ENCODE assay signal across 20 cellular contexts in the genomic region with DNA sequence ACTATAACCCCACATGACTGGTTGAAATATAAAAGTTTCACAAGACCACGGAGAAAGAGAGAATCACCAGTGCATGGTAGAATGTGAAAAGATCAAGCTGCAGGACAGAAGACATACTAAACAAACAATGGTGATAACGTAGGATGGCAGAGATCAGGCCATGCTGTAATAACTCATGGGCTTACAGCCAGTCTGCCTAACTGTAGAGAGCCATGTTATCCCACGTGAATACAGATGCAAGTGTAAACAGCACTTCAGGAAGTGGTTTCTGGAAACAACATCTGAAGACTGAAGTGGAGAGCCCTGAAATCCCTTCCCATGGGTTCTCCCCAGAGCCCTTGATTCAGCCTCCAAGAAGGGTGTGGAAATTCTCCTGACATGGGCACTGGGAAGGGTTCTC.
DNase-seq lines count a peak whose midpoint lies in the region; ATAC-seq and TF ChIP-seq lines count a peak whose summit lies in the region.
"Had no signal": no experiment of that assay in that cellular context is flagged by ENCODE, and none has a peak within 500 bp of the region (broad histone marks: within the 10 kb centered on the region; RNA-seq: fewer than 3 reads in every experiment).

No MANE protein-coding gene starts in this region.

- H3K27me3 ChIP-seq in IMR-90 (ENCODE audit: control insufficient read depth, insufficient read depth, low read length): no peaks in the 10 kb centered on the region
- H3K27me3 ChIP-seq: BLaER1, SJSA1 had no signal

- H3K56ac ChIP-seq in IMR-90 (ENCODE audit: extremely low read depth, insufficient read depth, low read length): no peak overlapping the region

- H2BK15ac ChIP-seq in IMR-90 (ENCODE audit: low read depth, low read length): no peak overlapping the region

- H3K9ac ChIP-seq in IMR-90 (ENCODE audit: low read depth, low read length): no peak overlapping the region
- H3K9ac ChIP-seq: BLaER1 had no signal

- POLR2A ChIA-PET in IMR-90 (lab: Charles Lee; ENCODE audit: unreplicated experiment): no interaction called here

- H3K4me3 ChIP-seq in IMR-90 (ENCODE audit: insufficient read depth, low read depth, low read length): no peak overlapping the region
- H3K4me3 ChIP-seq: BLaER1, HAP-1, SJSA1 had no signal

- no peak for TF ChIP-seq RAD21 in IMR-90 (IDR thresholded peaks at IDR 0.05; ENCODE audit: low read length)

- peaks cover 2% of the 10 kb centered on the region; the same call in 1 of the 2 replicates for H3K36me3 ChIP-seq in IMR-90 (ENCODE audit: control insufficient read depth, insufficient read depth, low read length)
- H3K36me3 ChIP-seq: BLaER1, HAP-1, SJSA1 had no signal

- no peak for ATAC-seq in IMR-90 (ENCODE audit: low read depth)
- no peak for ATAC-seq in activated naive CD8-positive, alpha-beta T cell treated with anti-CD3 and anti-CD28 coated beads, Interleukin-2, amount 50 U/mL, for 24 hours
- ATAC-seq: Panc1 had no signal

- H3K27ac ChIP-seq in IMR-90 (ENCODE audit: insufficient read depth, low read length): no peak overlapping the region
- H3K27ac ChIP-seq: BLaER1, SJSA1 had no signal

- no peaks in the 10 kb centered on the region for H3K9me3 ChIP-seq in IMR-90 (ENCODE audit: control insufficient read depth, insufficient read depth, low read length)
- H3K9me3 ChIP-seq: HAP-1, SJSA1 had no signal

- H3K18ac ChIP-seq in IMR-90 (ENCODE audit: low read depth, low read length): no peak overlapping the region

- 0 out of 2 replicates have a peak, but pooled peaks cover 5% of the 10 kb centered on the region for H3K9me1 ChIP-seq in IMR-90 (ENCODE audit: insufficient read depth, low read length)

- no peak for TF ChIP-seq CTCF in IMR-90 (conservative IDR thresholded peaks at IDR 0.05; ENCODE audit: low read depth, low read length)

- no peak overlapping the region for H4K5ac ChIP-seq in IMR-90 (ENCODE audit: low read depth, low read length)

- no peak overlapping the region for H2AK5ac ChIP-seq in IMR-90 (ENCODE audit: low read depth, low read length)

- no peak overlapping the region for H3K4ac ChIP-seq in IMR-90 (ENCODE audit: low read depth, low read length)

- no peak overlapping the region for H3K4me2 ChIP-seq in IMR-90 (ENCODE audit: low read depth, low read length)
- H3K4me2 ChIP-seq: BLaER1 had no signal

- intact Hi-C loops in IMR-90 (cut with micrococcal nuclease): no loop called here

- dilution Hi-C loops in IMR-90 (cut with HindIII; ENCODE audit: low sequenced_read_pairs, unreplicated experiment): no loop called here

- H3K4me3 Mint-ChIP-seq in activated naive CD8-positive, alpha-beta T cell treated with anti-CD3 and anti-CD28 coated beads, Interleukin-2, amount 50 U/mL, for 24 hours: no peak overlapping the region
- H3K4me3 Mint-ChIP-seq: CD4-positive, alpha-beta memory T cell had no signal

- CTCF ChIA-PET in IMR-90 (lab: Yijun Ruan, JAX): no interaction called here

- DNase-seq in DMS79 (lab: John Stamatoyannopoulos, UW) (peak; percentile 61), IMR-90 (peak; percentile 35), amniotic epithelial cell (ENCODE audit: low read depth) (peak; percentile 62), iris pigment epithelial cell (ENCODE audit: low read depth) (peak; percentile 41), NCI-H187 treated with DMSO at 0.1 percent for 48 hours (lab: John Stamatoyannopoulos, UW) (no peak), NCI-H187 (lab: John Stamatoyannopoulos, UW) (no peak)
- no peak for DNase-seq in activated naive CD8-positive, alpha-beta T cell treated with anti-CD3 and anti-CD28 coated beads, Interleukin-2, amount 50 U/mL, for 24 hours
- DNase-seq: Calu3; CD4-positive, alpha-beta memory T cell; GDM1; Kasumi-1; MM.1S; NCI-H1092; NCI-H1436 treated with DMSO at 0.1 percent for 48 hours; NCI-H345; NCI-H526 treated with DMSO at 0.1 percent for 48 hours had no signal

- H2AFZ ChIP-seq in IMR-90 (replicated peaks; ENCODE audit: low read length, poor library complexity): no peak overlapping the region

- WGBS in IMR-90 (ENCODE audit: extremely low coverage in 2 of 2, insufficient read length in 1 of 2), 2 experiments: 0% methylated on average over 1 of the region's 3 CpGs; no CpG with 5 or more reads in 1 of the 2 experiments

- no peaks in the 10 kb centered on the region; the same call in 1 of the 2 replicates for H3K4me1 ChIP-seq in IMR-90 (ENCODE audit: control insufficient read depth, insufficient read depth, low read length)
- H3K4me1 ChIP-seq: BLaER1, HAP-1, SJSA1 had no signal

- no TSS peak for BruUV-seq in IMR-90 (replicated peaks; lab: Mats Ljungman, UMichigan)

- no peaks in the 10 kb centered on the region for H3K27me3 Mint-ChIP-seq in activated naive CD8-positive, alpha-beta T cell treated with anti-CD3 and anti-CD28 coated beads, Interleukin-2, amount 50 U/mL, for 24 hours
- H3K27me3 Mint-ChIP-seq: CD4-positive, alpha-beta memory T cell had no signal

- H2BK5ac ChIP-seq in IMR-90 (ENCODE audit: low read depth, low read length, poor library complexity, severe bottlenecking): no peak overlapping the region

- peaks cover 6% of the 10 kb centered on the region for H3K36me3 Mint-ChIP-seq in activated naive CD8-positive, alpha-beta T cell treated with anti-CD3 and anti-CD28 coated beads, Interleukin-2, amount 50 U/mL, for 24 hours (ENCODE audit: low read depth)

- H3K23ac ChIP-seq in IMR-90 (ENCODE audit: low read depth, low read length): no peak overlapping the region

- no peak overlapping the region for H2BK120ac ChIP-seq in IMR-90 (ENCODE audit: low read depth, low read length)

- H2BK20ac ChIP-seq in IMR-90 (ENCODE audit: low read depth, low read length): no peak overlapping the region

- no peaks in the 10 kb centered on the region for H4K20me1 ChIP-seq in IMR-90 (ENCODE audit: insufficient read depth, low read length)
- H4K20me1 ChIP-seq: BLaER1 had no signal

- TF ChIP-seq POLR2A in IMR-90 (IDR thresholded peaks at IDR 0.05; ENCODE audit: low read depth, low read length): no peak

- H2AK9ac ChIP-seq in IMR-90 (replicated peaks; ENCODE audit: low read depth, low read length, poor library complexity): no peak overlapping the region

- no peak overlapping the region for H4K91ac ChIP-seq in IMR-90 (ENCODE audit: insufficient read depth, low read depth, low read length)

- H3K79me1 ChIP-seq in IMR-90 (ENCODE audit: low read depth in 1 of 2, low read length in 2 of 2): no peaks in the 10 kb centered on the region

- H3K9me3 Mint-ChIP-seq in activated naive CD8-positive, alpha-beta T cell treated with anti-CD3 and anti-CD28 coated beads, Interleukin-2, amount 50 U/mL, for 24 hours: peaks cover 18% of the 10 kb centered on the region

- H3K14ac ChIP-seq in IMR-90 (replicated peaks; ENCODE audit: low read depth, low read length): no peak overlapping the region

- H3K27ac Mint-ChIP-seq in activated naive CD8-positive, alpha-beta T cell treated with anti-CD3 and anti-CD28 coated beads, Interleukin-2, amount 50 U/mL, for 24 hours: no peak overlapping the region
- H3K27ac Mint-ChIP-seq: CD4-positive, alpha-beta memory T cell had no signal

- in situ Hi-C loops in IMR-90 (cut with MboI; ENCODE audit: low sequenced_read_pairs): no loop called here

- no peaks in the 10 kb centered on the region for H3K4me1 Mint-ChIP-seq in activated naive CD8-positive, alpha-beta T cell treated with anti-CD3 and anti-CD28 coated beads, Interleukin-2, amount 50 U/mL, for 24 hours
- H3K4me1 Mint-ChIP-seq: CD4-positive, alpha-beta memory T cell had no signal

- no peak overlapping the region for H4K8ac ChIP-seq in IMR-90 (ENCODE audit: low read depth in 2 of 2, low read length in 2 of 2)

TF ChIP-seq in IMR-90, 13 proteins besides CTCF, POLR2A, EP300 and RAD21:
- TF ChIP-seq SMC3 (IDR thresholded peaks at IDR 0.05; ENCODE audit: low read depth, low read length) (no peak), RFX5 (IDR thresholded peaks at IDR 0.05; ENCODE audit: low read depth, low read length) (no peak), FOS (IDR thresholded peaks at IDR 0.05; ENCODE audit: low read depth, low read length) (no peak), USF2 (IDR thresholded peaks at IDR 0.05; ENCODE audit: low read depth, low read length) (no peak), MAFK (IDR thresholded peaks at IDR 0.05; ENCODE audit: low read depth, low read length) (no peak), BHLHE40 (IDR thresholded peaks at IDR 0.05; ENCODE audit: low read depth, low read length) (no peak), CHD1 (IDR thresholded peaks at IDR 0.05; ENCODE audit: low read depth, low read length) (no peak)
TF ChIP-seq in IMR-90: peak in this region for 0.

Comparison
In these comparisons a context has a peak if more than half of its experiments do, and no peak if none do; other contexts are left out.
1. DNase-seq: peak in DMS79 (single experiment), IMR-90 (single experiment), amniotic epithelial cell (single experiment) and iris pigment epithelial cell (single experiment); none in activated naive CD8-positive, alpha-beta T cell treated with anti-CD3 and anti-CD28 coated beads, Interleukin-2, amount 50 U/mL, for 24 hours (single experiment), NCI-H187 treated with DMSO at 0.1 percent for 48 hours (single experiment) and NCI-H187 (0 of 2).